In the genomic region with DNA sequence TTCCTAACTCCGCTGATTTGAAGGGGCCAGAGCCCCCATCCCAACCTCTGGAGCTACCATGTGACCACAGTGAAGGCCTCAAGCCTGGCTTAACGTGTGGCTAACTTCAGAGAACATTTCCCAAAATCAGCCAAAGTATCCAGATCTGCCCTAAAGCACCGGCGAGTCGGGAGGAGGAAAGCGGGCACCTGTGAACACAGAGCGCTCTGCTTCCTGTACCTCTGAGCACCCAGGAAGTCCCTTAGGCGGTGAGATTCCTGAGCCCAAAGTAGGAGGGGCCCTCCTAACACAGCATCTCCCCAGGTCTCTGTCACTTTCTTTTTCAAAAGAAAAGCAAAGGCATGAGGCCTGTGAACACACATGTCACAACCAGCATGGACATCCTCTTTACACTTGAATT, we compare ENCODE assay signal across 10 cellular contexts. TPM values are rescaled to one million over a fixed set of nuclear protein-coding genes. Genes with fewer than 3 reads are reported as not detected.
DNase-seq lines count a peak whose midpoint lies in the region; ATAC-seq and TF ChIP-seq lines count a peak whose summit lies in the region.
"Had no signal": no experiment of that assay in that cellular context is flagged by ENCODE, and none has a peak within 500 bp of the region (broad histone marks: within the 10 kb centered on the region; RNA-seq: fewer than 3 reads in every experiment).

No MANE protein-coding gene starts in this region.

- no peak for ATAC-seq in GM21526 (IDR thresholded peaks at IDR 0.05; ENCODE audit: low FRiP score, unreplicated experiment)

- no peak overlapping the region for H2AFZ ChIP-seq in hepatocyte

- H3K27ac Mint-ChIP-seq in HFFc6, result no peak overlapping the region

- H3K9me2 ChIP-seq in hepatocyte (replicated peaks; ENCODE audit: insufficient read depth), result no peaks in the 10 kb centered on the region

- DNase-seq in HFFc6 (no peak), hepatocyte (ENCODE audit: low spot score) (no peak), Ammon's horn (ENCODE audit: low spot score) (no peak), cerebellum (ENCODE audit: low spot score) (no peak), kidney tubule cell (ENCODE audit: low spot score) (no peak)
- peak; percentile 57 for DNase-seq in activated T-cell treated with anti-CD3 and anti-CD28 coated beads, Interleukin-2, amount 50 U/mL, for 1 hour
- DNase-seq in stimulated activated CD4-positive, alpha-beta T cell treated with anti-CD3 and anti-CD28 coated beads, Interleukin-2, amount 100 ng/mL, for 4 hours (ENCODE audit: low read depth), result peak; percentile 44
- DNase-seq: NCI-H446 had no signal

- no peak overlapping the region for H3K27ac ChIP-seq in hepatocyte

- H4K20me1 ChIP-seq in hepatocyte (ENCODE audit: insufficient read depth, poor library complexity, severe bottlenecking), result no peaks in the 10 kb centered on the region

- peak overlapping the region; percentile 87 for H3K4me2 ChIP-seq in hepatocyte

- peaks cover 32% of the 10 kb centered on the region for H3K27me3 Mint-ChIP-seq in HFFc6 (ENCODE audit: insufficient read depth)

- H3K9me3 Mint-ChIP-seq in HFFc6, result no peaks in the 10 kb centered on the region

- TF ChIP-seq CTCF in HFFc6 (IDR thresholded peaks at IDR 0.05), result no peak
- TF ChIP-seq CTCF in hepatocyte (IDR thresholded peaks at IDR 0.05; ENCODE audit: poor library complexity), result no peak

- no peaks in the 10 kb centered on the region for H3K36me3 Mint-ChIP-seq in HFFc6 (ENCODE audit: low read depth)

- H3K9me3 ChIP-seq in hepatocyte (ENCODE audit: low read depth), result no peaks in the 10 kb centered on the region

- H3K36me3 ChIP-seq in hepatocyte (replicated peaks; ENCODE audit: insufficient read depth, low read depth), result no peaks in the 10 kb centered on the region

- WGBS in hepatocyte (ENCODE audit: low lambda C conversion rate, missing lambda C conversion rate), result 91% methylated on average over 8 of the region's 8 CpGs

- H3K4me1 ChIP-seq in hepatocyte (ENCODE audit: insufficient read depth), result peaks cover 6% of the 10 kb centered on the region

- peaks cover 17% of the 10 kb centered on the region for H3K4me1 Mint-ChIP-seq in HFFc6 (ENCODE audit: low read depth)

- peak overlapping the region; percentile 62; the same call in 1 of the 2 replicates for H3K4me3 Mint-ChIP-seq in HFFc6

- no peak overlapping the region for H3K4me3 ChIP-seq in hepatocyte

- H3K27me3 ChIP-seq in hepatocyte, result peaks cover 25% of the 10 kb centered on the region

- no peaks in the 10 kb centered on the region for H3K79me2 ChIP-seq in hepatocyte

RNA-seq across cellular contexts. Expression of gene EIF4E3, which starts 0.9 kb away (rescaled TPM):
- 1 to 10 TPM in 2 of 6 experiments, under 1 TPM in 4; 0.65 to 1.1 (median 0.94) TPM for total RNA-seq in HFFc6 (2021; fragmentation: NEBNext Ultra II Directional; extraction: Animal tissue kit (Norgen Biotek cat#: 25700))
- 4.1 and 5.4 TPM in 2 replicates for total RNA-seq in hepatocyte
- polyA plus RNA-seq in hepatocyte, result 6.6 and 7.4 TPM in 2 replicates
- 15.3 TPM for total RNA-seq in cerebellum

RNA-seq across cellular contexts. Expression of gene GPR27, which starts 27.5 kb away (rescaled TPM):
- total RNA-seq in HFFc6 (2021; fragmentation: NEBNext Ultra II Directional; extraction: Animal tissue kit (Norgen Biotek cat#: 25700)), result not detected
- 1.4 and 3.1 TPM in 2 replicates for total RNA-seq in hepatocyte
- polyA plus RNA-seq in hepatocyte, result 2.2 and 2.9 TPM in 2 replicates
- 15.7 TPM for total RNA-seq in cerebellum
- total RNA-seq: glomerular endothelial cell had no signal

RNA-seq across cellular contexts. Expression of gene PROK2, which starts 58.8 kb away (rescaled TPM):
- total RNA-seq in HFFc6 (2021; fragmentation: NEBNext Ultra II Directional; extraction: Animal tissue kit (Norgen Biotek cat#: 25700)), result not detected
- not detected in 2 replicates for total RNA-seq in hepatocyte
- 0.29 TPM in 1 of 2 replicates, not detected in the other for polyA plus RNA-seq in hepatocyte
- 0.64 TPM for total RNA-seq in cerebellum
- total RNA-seq: glomerular endothelial cell had no signal

Comparison
In these comparisons a context has a peak if more than half of its experiments do, and no peak if none do; other contexts are left out.
1. DNase-seq: peak in activated T-cell treated with anti-CD3 and anti-CD28 coated beads, Interleukin-2, amount 50 U/mL, for 1 hour (single experiment) and stimulated activated CD4-positive, alpha-beta T cell treated with anti-CD3 and anti-CD28 coated beads, Interleukin-2, amount 100 ng/mL, for 4 hours (single experiment); none in HFFc6 (single experiment), hepatocyte (single experiment), Ammon's horn (single experiment), cerebellum (single experiment) and kidney tubule cell (single experiment).